In the genomic region with DNA sequence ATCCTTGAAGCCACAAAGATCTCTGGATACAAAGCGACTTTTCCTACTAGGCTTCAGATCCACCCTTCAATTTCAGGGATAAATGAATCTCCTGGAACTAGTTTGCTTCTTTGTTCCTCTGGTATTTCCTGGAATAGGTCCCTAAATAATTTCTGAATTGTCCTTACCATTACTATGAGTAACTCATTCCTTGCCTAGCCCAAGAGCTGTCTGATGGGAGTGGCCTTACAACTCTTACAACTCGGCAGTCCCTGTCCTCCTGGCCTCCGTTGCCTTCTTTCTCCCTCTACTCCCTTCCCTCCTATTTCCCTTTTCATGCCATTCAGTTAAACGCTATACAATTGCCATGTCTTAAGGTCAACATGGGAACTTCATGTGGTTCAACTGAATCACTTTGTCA, we compare ENCODE assay signal across 20 cellular contexts.
"Had no signal": no experiment of that assay in that cellular context is flagged by ENCODE, and none has a peak within 500 bp of the region (broad histone marks: within the 10 kb centered on the region; RNA-seq: fewer than 3 reads in every experiment).

No MANE protein-coding gene starts in this region.

- H3K27ac ChIP-seq: hepatocyte, lower lobe of right lung, tibial artery, WERI-Rb-1 had no signal

- H3K4me3 Mint-ChIP-seq: central memory CD8-positive, alpha-beta T cell had no signal

- ATAC-seq: activated naive CD4-positive, alpha-beta T cell treated with anti-CD3 and anti-CD28 coated beads, Interleukin-2, amount 50 U/mL, for 72 hours; lower lobe of right lung had no signal

- H2AFZ ChIP-seq: hepatocyte had no signal

- H3K9me3 ChIP-seq: ovary had no signal

- H3K4me1 Mint-ChIP-seq: central memory CD8-positive, alpha-beta T cell had no signal

- H3K4me1 ChIP-seq: lower lobe of right lung, sigmoid colon, tibial artery had no signal

- H3K4me2 ChIP-seq: hepatocyte had no signal

- H3K27ac Mint-ChIP-seq: activated naive CD4-positive, alpha-beta T cell treated with anti-CD3 and anti-CD28 coated beads, Interleukin-2, amount 50 U/mL, for 72 hours had no signal

- DNase-seq: activated CD4-positive, alpha-beta T cell treated with anti-CD3 and anti-CD28 coated beads for 1 hour; activated CD4-positive, alpha-beta T cell treated with anti-CD3 and anti-CD28 coated beads, Interleukin-2, amount 50 U/mL, for 48 hours; activated gamma-delta T cell treated with Interleukin-2 at 50 U/mL for 16 hours; erythroblast; lower lobe of right lung; sigmoid colon; stimulated activated CD4-positive, alpha-beta T cell treated with anti-CD3 and anti-CD28 coated beads, Interleukin-12 subunit alpha, Interleukin-12 subunit beta, amount 100 ng/mL, for 4 hours; stimulated activated CD4-positive, alpha-beta T cell treated with anti-CD3 and anti-CD28 coated beads, Interleukin-1b, Interleukin-23, amount 100 ng/mL, for 48 hours; stimulated activated CD8-positive, alpha-beta memory T cell treated with anti-CD3 and anti-CD28 coated beads, Interleukin-4, amount 100 ng/mL, for 48 hours; stimulated activated naive CD4-positive, alpha-beta T cell; SW 1271; T-helper 2 cell; tibial artery; WERI-Rb-1 had no signal

- H3K27me3 ChIP-seq: gastroesophageal sphincter, hepatocyte, ovary, sigmoid colon, tibial artery had no signal

- H3K36me3 ChIP-seq: gastroesophageal sphincter, lower lobe of right lung, ovary, sigmoid colon, tibial artery, WERI-Rb-1 had no signal

- H3K4me3 ChIP-seq: coronary artery, gastroesophageal sphincter, hepatocyte, lower lobe of right lung, ovary, sigmoid colon, tibial artery had no signal

- H3K79me2 ChIP-seq: hepatocyte had no signal
